ENCODE assay signal across 1 cellular context in genomic region chr19:9939301-9939913, GRCh38.
TF ChIP-seq lines count a peak whose summit lies in the region.

No MANE protein-coding gene starts in this region.

TF ChIP-seq in IMR-90, 13 proteins besides CTCF, POLR2A, EP300 and RAD21 (continued from another document):
- TF ChIP-seq MAZ (IDR thresholded peaks at IDR 0.05; ENCODE audit: borderline replicate concordance, low read depth, low read length) (no peak), FOS (IDR thresholded peaks at IDR 0.05; ENCODE audit: low read depth, low read length) (no peak), RCOR1 (IDR thresholded peaks at IDR 0.05; ENCODE audit: insufficient replicate concordance, low read length) (no peak), RFX5 (IDR thresholded peaks at IDR 0.05; ENCODE audit: low read depth, low read length) (no peak), NFE2L2 (IDR thresholded peaks at IDR 0.05; ENCODE audit: low read depth, low read length) (no peak), BHLHE40 (IDR thresholded peaks at IDR 0.05; ENCODE audit: low read depth, low read length) (no peak)
- TF ChIP-seq, protein P1, sequence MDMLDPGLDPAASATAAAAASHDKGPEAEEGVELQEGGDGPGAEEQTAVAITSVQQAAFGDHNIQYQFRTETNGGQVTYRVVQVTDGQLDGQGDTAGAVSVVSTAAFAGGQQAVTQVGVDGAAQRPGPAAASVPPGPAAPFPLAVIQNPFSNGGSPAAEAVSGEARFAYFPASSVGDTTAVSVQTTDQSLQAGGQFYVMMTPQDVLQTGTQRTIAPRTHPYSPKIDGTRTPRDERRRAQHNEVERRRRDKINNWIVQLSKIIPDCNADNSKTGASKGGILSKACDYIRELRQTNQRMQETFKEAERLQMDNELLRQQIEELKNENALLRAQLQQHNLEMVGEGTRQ (IDR thresholded peaks at IDR 0.05; ENCODE audit: low read depth, low read length), result no peak
